Comparison of ENCODE assay signal across 14 cellular contexts in the genomic region with DNA sequence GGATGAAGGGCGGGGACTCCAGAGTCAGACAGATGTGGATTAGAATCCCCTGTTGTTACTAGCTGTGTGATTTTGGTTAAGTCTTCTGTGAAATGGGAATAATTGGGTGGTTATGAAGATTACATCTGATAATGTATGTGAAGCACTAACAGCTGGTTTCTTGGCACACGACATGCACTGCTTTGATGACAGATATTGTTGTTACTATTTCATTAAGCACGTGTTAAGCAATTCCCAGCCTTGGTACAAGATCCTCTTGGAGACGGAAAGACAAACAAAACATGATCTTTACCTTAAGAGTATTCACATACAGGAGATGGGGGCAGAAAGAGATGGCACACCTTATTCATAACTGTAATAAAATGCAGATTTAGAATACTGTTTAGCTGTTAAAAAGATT. TPM values are rescaled to one million over a fixed set of nuclear protein-coding genes. Genes with fewer than 3 reads are reported as not detected.
DNase-seq lines count a peak whose midpoint lies in the region; ATAC-seq and TF ChIP-seq lines count a peak whose summit lies in the region.
"Had no signal": no experiment of that assay in that cellular context is flagged by ENCODE, and none has a peak within 500 bp of the region (broad histone marks: within the 10 kb centered on the region; RNA-seq: fewer than 3 reads in every experiment).

No MANE protein-coding gene starts in this region.

- H3K36me3 ChIP-seq in left ventricle myocardium inferior = peaks cover 9% of the 10 kb centered on the region
- H3K36me3 ChIP-seq in heart right ventricle = peaks cover 0 to 19% (median 0%) of the 10 kb centered on the region in 9 donors
- H3K36me3 ChIP-seq in spleen = no peaks in the 10 kb centered on the region

- DNase-seq in left ventricle myocardium inferior (no peak), heart right ventricle (no peak), cardiac fibroblast (ENCODE audit: low read depth in 2 of 2) (peak; percentile 51 to 69), islet precursor cell (peak; percentile 9), cerebellar nuclear complex (lab: John Stamatoyannopoulos, UW) (no peak), NCI-H1694 (lab: John Stamatoyannopoulos, UW) (no peak), spleen (no peak)
- DNase-seq: COR-L47, GOT3, MM.1S, NCI-H1105, NCI-H1694 treated with DMSO at 0.1 percent for 48 hours, NCI-H526 treated with DMSO at 0.1 percent for 48 hours, SHP77 treated with DMSO at 0.1 percent for 48 hours had no signal

- intact Hi-C loops in left ventricle myocardium inferior (cut with micrococcal nuclease) = no loop called here
- intact Hi-C loops in heart right ventricle (cut with DNase I) = loop anchor here in 4 of 10 donors (2.0 to 10.0 kb wide), 4 partner anchors 13 to 100 kb away; no protein-coding TSS in a partner anchor
- intact Hi-C loops in spleen (cut with DNase I; ENCODE audit: low total_unique reads) = no loop called here

- ATAC-seq in heart right ventricle = no peak

- H3K4me1 ChIP-seq in left ventricle myocardium inferior = peaks cover 98% of the 10 kb centered on the region
- H3K4me1 ChIP-seq in heart right ventricle = peaks cover 14 to 94% (median 70%) of the 10 kb centered on the region in 9 donors
- H3K4me1 ChIP-seq in spleen = peaks cover 8 to 66% (median 26%) of the 10 kb centered on the region in 6 donors

- no peak for TF ChIP-seq POLR2A in spleen (IDR thresholded peaks at IDR 0.05)

- H3K27me3 ChIP-seq in left ventricle myocardium inferior (ENCODE audit: low read depth) (no peaks in the 10 kb centered on the region), heart right ventricle (no peaks in the 10 kb centered on the region), spleen (replicated peaks in 1 of 7) (no peaks in the 10 kb centered on the region)

- no peaks in the 10 kb centered on the region for H3K9me3 ChIP-seq in left ventricle myocardium inferior (replicated peaks)
- H3K9me3 ChIP-seq in heart right ventricle = no peaks in the 10 kb centered on the region
- no peaks in the 10 kb centered on the region for H3K9me3 ChIP-seq in spleen

- H3K4me3 ChIP-seq in left ventricle myocardium inferior (no peak overlapping the region), heart right ventricle (no peak overlapping the region), cardiac fibroblast (replicated peaks in 1 of 2; ENCODE audit: low read depth in 2 of 2, low read length in 2 of 2) (no peak overlapping the region), spleen (no peak overlapping the region)

- H3K27ac ChIP-seq in left ventricle myocardium inferior (replicated peaks) (peak overlapping the region; percentile 96), heart right ventricle (peak overlapping the region in 1 of 10 donors; percentile 23), spleen (no peak overlapping the region)

- no peak for TF ChIP-seq CTCF in left ventricle myocardium inferior (IDR thresholded peaks at IDR 0.05; ENCODE audit: borderline replicate concordance)
- no peak for TF ChIP-seq CTCF in heart right ventricle (IDR thresholded peaks at IDR 0.05)
- TF ChIP-seq CTCF in cardiac fibroblast (IDR thresholded peaks at IDR 0.05; ENCODE audit: low read depth, low read length) = no peak
- no peak for TF ChIP-seq CTCF in spleen (IDR thresholded peaks at IDR 0.05 in 8 of 11, conservative IDR thresholded peaks at IDR 0.05 in 3 of 11)

- 41 to 51% methylated on average over 4 of the region's 4 CpGs for WGBS in heart right ventricle, 2 donors
- 74 to 84% (median 78%) methylated on average over 4 of the region's 4 CpGs for WGBS in spleen, 5 donors

RNA-seq across cellular contexts. Expression of a gene that starts 7.9 kb away (rescaled TPM):
- total RNA-seq in left ventricle myocardium inferior (258 TPM), heart right ventricle (100 to 1,000 TPM; 233 to 450 (median 325) TPM), spleen (100 to 1,000 TPM in 5 of 7 donors, 10 to 100 TPM in 2; 71.4 to 182 (median 121) TPM)
- polyA plus RNA-seq in heart right ventricle (10 to 100 TPM; 22.9 to 64.7 TPM), spleen (10 to 100 TPM in 1 of 3 donors, 1 to 10 TPM in 2; 3.7 to 10.7 (median 4.1) TPM)

Comparison
In these comparisons a context has a peak if more than half of its experiments do, and no peak if none do; other contexts are left out.
1. DNase-seq: peak in cardiac fibroblast (2 of 2) and islet precursor cell (single experiment); none in left ventricle myocardium inferior (single experiment), heart right ventricle (0 of 2), cerebellar nuclear complex (0 of 2), NCI-H1694 (single experiment) and spleen (single experiment).